ENCODE assay signal across 28 cellular contexts in genomic region chr16:13554643-13555042, GRCh38.
"Had no signal": no experiment of that assay in that cellular context is flagged by ENCODE, and none has a peak within 500 bp of the region (broad histone marks: within the 10 kb centered on the region; RNA-seq: fewer than 3 reads in every experiment).

No MANE protein-coding gene starts in this region.

- H3K27me3 ChIP-seq: colonic mucosa, esophagus squamous epithelium, foreskin keratinocyte, gastrocnemius medialis, hepatocyte had no signal

- H3K36me3 ChIP-seq: colonic mucosa, esophagus squamous epithelium, gastrocnemius medialis, gastroesophageal sphincter, heart left ventricle, heart right ventricle had no signal

- H3K27ac ChIP-seq: colonic mucosa, coronary artery, dorsolateral prefrontal cortex, epithelial cell of prostate, esophagus squamous epithelium, foreskin keratinocyte, gastrocnemius medialis, gastroesophageal sphincter, heart left ventricle, heart right ventricle, hepatocyte had no signal

- H3K4me2 ChIP-seq: hepatocyte had no signal

- H3K4me3 ChIP-seq: colonic mucosa, coronary artery, dorsolateral prefrontal cortex, esophagus squamous epithelium, gastrocnemius medialis, gastroesophageal sphincter, heart left ventricle, heart right ventricle, hepatocyte had no signal

- FAIRE-seq: colon, endometrium, endothelial cell of umbilical vein, frontal cortex had no signal

- ATAC-seq: effector memory CD8-positive, alpha-beta T cell; esophagus mucosa; foreskin keratinocyte; gastrocnemius medialis; gastroesophageal sphincter; heart left ventricle; heart right ventricle had no signal

- DNase-seq: colonic mucosa; cortex of kidney; dermis blood vessel endothelial cell; dorsolateral prefrontal cortex; effector CD4-positive, alpha-beta T cell; effector CD8-positive, alpha-beta T cell; effector memory CD4-positive, alpha-beta T cell; effector memory CD8-positive, alpha-beta T cell; endodermal cell; erythroblast; esophagus squamous epithelium; foreskin fibroblast; foreskin keratinocyte; foreskin melanocyte; gastrocnemius medialis; glutamatergic neuron; head of caudate nucleus; heart left ventricle; heart right ventricle had no signal

- H2AFZ ChIP-seq: hepatocyte had no signal

- H3K9me3 ChIP-seq: colonic mucosa, esophagus squamous epithelium, gastrocnemius medialis, gastroesophageal sphincter, heart left ventricle, heart right ventricle had no signal

- H3K79me2 ChIP-seq: hepatocyte had no signal

- H3K4me1 ChIP-seq: colonic mucosa, esophagus squamous epithelium, foreskin keratinocyte, gastrocnemius medialis, heart left ventricle, heart right ventricle had no signal
